ENCODE assay signal across 22 cellular contexts in genomic region chr17:78853926-78854394, GRCh38. TPM values are rescaled to one million over a fixed set of nuclear protein-coding genes. Genes with fewer than 3 reads are reported as not detected.
A peak's percentile ranks its signal among the peaks of the same experiment; 100 is the strongest.
DNase-seq lines count a peak whose midpoint lies in the region; ATAC-seq, FAIRE-seq and TF ChIP-seq lines count a peak whose summit lies in the region.
"Had no signal": no experiment of that assay in that cellular context is flagged by ENCODE, and none has a peak within 500 bp of the region (broad histone marks: within the 10 kb centered on the region; RNA-seq: fewer than 3 reads in every experiment).

No MANE protein-coding gene starts in this region.

- in situ Hi-C loops in K562 (cut with MboI): no loop called here

- intact Hi-C loops in K562 (cut with micrococcal nuclease) (no loop called here), mucosa of descending colon (cut with DNase I, micrococcal nuclease) (no loop called here)

- no peaks in the 10 kb centered on the region for H4K20me1 ChIP-seq in K562 (replicated peaks; ENCODE audit: control insufficient read depth, insufficient read depth, low read length)

- no TSS peak for BruUV-seq in K562 (replicated peaks; lab: Mats Ljungman, UMichigan)

- 0 out of 2 replicates have a peak overlapping the region, but pooled peaks have one; percentile 15 for H2AFZ ChIP-seq in K562 (ENCODE audit: low read depth, low read length)
- H2AFZ ChIP-seq: GM23338 had no signal

- TF ChIP-seq POLR2A in K562 (conservative IDR thresholded peaks at IDR 0.05): no peak

- TF ChIP-seq CTCF in K562 (IDR thresholded peaks at IDR 0.05 in 2 of 3, conservative IDR thresholded peaks at IDR 0.05 in 1 of 3; ENCODE audit: insufficient read depth in 2 of 3, low read depth in 1 of 3, low read length in 3 of 3) (no peak), mucosa of descending colon (IDR thresholded peaks at IDR 0.05) (no peak)

- peak; percentile 10 for DNase-seq in DMS153 (lab: John Stamatoyannopoulos, UW)
- no peak for DNase-seq in DMS153 treated with DMSO at 0.1 percent for 48 hours (lab: John Stamatoyannopoulos, UW; ENCODE audit: unreplicated experiment)
- DNase-seq in OCI-M1 (lab: John Stamatoyannopoulos, UW): peak; percentile 34
- peak; percentile 52 to 75 (median 63) for DNase-seq in K562 (ENCODE audit: extremely low read depth in 1 of 4, low spot score in 3 of 4)
- peak; percentile 73 to 85 (median 75) for DNase-seq in mucosa of descending colon
- DNase-seq in DMS114 treated with DMSO at 0.1 percent for 48 hours (lab: John Stamatoyannopoulos, UW; ENCODE audit: unreplicated experiment): no peak
- no peak for DNase-seq in UCSD-AML1 (lab: John Stamatoyannopoulos, UW; ENCODE audit: unreplicated experiment)
- DNase-seq: CD8-positive, alpha-beta T cell; GF-D8; MG63; NCI-H1092; NCI-H2107; NCI-H226; NCI-H774; SHP77 had no signal

- ATAC-seq in K562 (peak; percentile 77), mucosa of descending colon (peak; percentile 88), GM18870 (IDR thresholded peaks at IDR 0.05; ENCODE audit: unreplicated experiment) (no peak)
- ATAC-seq: CD8-positive, alpha-beta T cell; GM23338; HCT116 had no signal

- CTCF ChIA-PET in K562 (lab: Yijun Ruan, JAX; ENCODE audit: low intra/inter-chr PET ratio): interaction anchor here (0.6 kb wide), 1 partner anchor 25 kb away, joined by 3 read pairs; no protein-coding TSS in a partner anchor

- no peaks in the 10 kb centered on the region for H3K79me2 ChIP-seq in K562 (ENCODE audit: control insufficient read depth, insufficient read depth, low read length)

- no peaks in the 10 kb centered on the region for H3K9me3 ChIP-seq in K562 (replicated peaks; ENCODE audit: control insufficient read depth, insufficient read depth, low read depth, low read length)
- no peaks in the 10 kb centered on the region for H3K9me3 ChIP-seq in mucosa of descending colon
- H3K9me3 ChIP-seq: MG63 had no signal

- POLR2A ChIA-PET in K562 (lab: Yijun Ruan, JAX): interaction anchor here (0.6 to 2.0 kb wide), 4 partner anchors 12 to 60 kb away, joined by 3 to 6 read pairs (median 4); partner anchors contain the start of gene USP36

- 5% methylated on average over 11 of the region's 11 CpGs for WGBS in K562 (ENCODE audit: insufficient coverage, low coverage, missing lambda C conversion rate)

- H3K4me1 ChIP-seq in K562 (replicated peaks in 1 of 2; ENCODE audit: control insufficient read depth in 2 of 2, insufficient read depth in 2 of 2, low read length in 2 of 2) (peaks cover 18 to 23% of the 10 kb centered on the region in 2 experiments), mucosa of descending colon (ENCODE audit: low read depth) (no peaks in the 10 kb centered on the region)

- TF ChIP-seq RAD21 in K562 (CRISPR knock-in tag; conservative IDR thresholded peaks at IDR 0.05 in 1 of 2, IDR thresholded peaks at IDR 0.05 in 1 of 2): no peak

- H3K9me1 ChIP-seq in K562 (ENCODE audit: control insufficient read depth, insufficient read depth, low read length): no peaks in the 10 kb centered on the region

- H3K4me3 ChIP-seq in K562 (no peak overlapping the region), mucosa of descending colon (no peak overlapping the region)
- H3K4me3 ChIP-seq: GM23338, MG63 had no signal

- TF ChIP-seq EP300 in K562 (IDR thresholded peaks at IDR 0.05; ENCODE audit: low read length): peak; percentile 90

- peak; percentile 83 for FAIRE-seq in K562 (lab: Jason Lieb, UNC)
- FAIRE-seq: GM12891, GM18507, RCC 7860 had no signal

- no peaks in the 10 kb centered on the region for H3K36me3 ChIP-seq in K562 (ENCODE audit: control insufficient read depth, insufficient read depth, low read length)
- no peaks in the 10 kb centered on the region for H3K36me3 ChIP-seq in mucosa of descending colon (ENCODE audit: low read depth)

- H3K27me3 ChIP-seq in K562 (ENCODE audit: control insufficient read depth in 2 of 2, insufficient read depth in 2 of 2, low read length in 2 of 2): peaks cover 0 to 17% of the 10 kb centered on the region in 2 experiments; a peak in 2 of 5 replicates
- H3K27me3 ChIP-seq: MG63 had no signal

- no peak overlapping the region for H3K27ac ChIP-seq in K562 (ENCODE audit: extremely low read depth, low read depth, low read length)
- H3K27ac ChIP-seq: 22Rv1 had no signal

- H3K4me2 ChIP-seq in K562 (ENCODE audit: insufficient read depth, low read length): peak overlapping the region; percentile 70
- H3K4me2 ChIP-seq: GM23338 had no signal

- H3K9ac ChIP-seq in K562 (ENCODE audit: insufficient read depth in 1 of 2, low read depth in 2 of 2, low read length in 2 of 2): no peak overlapping the region

TF ChIP-seq in K562, 482 proteins besides CTCF, POLR2A, EP300 and RAD21 (continues in another document):
- TF ChIP-seq NFIC (IDR thresholded peaks at IDR 0.05): peak; percentile 21; the same call in 1 of the 2 replicates
- no peak for TF ChIP-seq ZNF699 (CRISPR knock-in tag; IDR thresholded peaks at IDR 0.05; ENCODE audit: insufficient replicate concordance)

RNA-seq across cellular contexts. Expression of gene USP36, which starts 13.3 kb away (rescaled TPM):
- total RNA-seq in K562 (2011; cell fraction: chromatin; rRNA removed; ENCODE audit: low replicate concordance): 148 and 235 TPM in 2 replicates
- 81.9 and 95.5 TPM in 2 replicates for total RNA-seq in K562 (2011; cell fraction: nucleolus; rRNA removed)
- 95.0 and 103 TPM in 2 replicates for total RNA-seq in K562 (2011; cell fraction: nucleoplasm; rRNA removed)
- total RNA-seq in K562 (2014; rRNA removed) (15.1 and 18.3 TPM in 2 replicates), K562 (2014; rRNA removed; fragmentation: Illumina TruSeq; extraction: Trizol) (23.7 and 29.8 TPM in 2 replicates), K562 (2015; rRNA removed; fragmentation: Illumina TruSeq; extraction: Trizol) (18.5 and 20.8 TPM in 2 replicates), K562 (2021) (66.8 and 72.8 TPM in 2 replicates), mucosa of descending colon (10 to 100 TPM; 36.0 to 67.7 (median 41.4) TPM)
- polyA plus RNA-seq in K562 (2011; rRNA removed) (22.5 and 34.0 TPM in 2 replicates), K562 (2014; fragmentation: Illumina TruSeq; extraction: Trizol) (45.9 and 47.4 TPM in 2 replicates), K562 (2014; fragmentation: Nextera tagmentation; extraction: Ambion mirVana) (1 to 10 TPM; 6.4 to 8.5 TPM), K562 (2014; rRNA removed) (31.7 and 33.9 TPM in 2 replicates)
- 21.9 and 24.7 TPM in 2 replicates for polyA plus RNA-seq in K562 (2011; cell fraction: cytosol; rRNA removed)
- 99.8 and 123 TPM in 2 replicates for polyA plus RNA-seq in K562 (2011; cell fraction: nucleus; rRNA removed)
- 45.4 and 46.5 TPM in 2 replicates for polyA plus RNA-seq in K562 (2012)
- 34.2 and 37.2 TPM in 2 replicates for polyA minus RNA-seq in K562 (2011; rRNA and poly(A)+ RNA removed)
- 21.8 and 26.1 TPM in 2 replicates for polyA minus RNA-seq in K562 (2011; cell fraction: cytosol; rRNA and poly(A)+ RNA removed)
- 26.8 and 40.4 TPM in 2 replicates for polyA minus RNA-seq in K562 (2011; cell fraction: nucleus; rRNA and poly(A)+ RNA removed)

RNA-seq across cellular contexts. Expression of gene CEP295NL, which starts 49.0 kb away (rescaled TPM):
- not detected in 2 replicates for total RNA-seq in K562 (2011; cell fraction: chromatin; rRNA removed; ENCODE audit: low replicate concordance)
- not detected in 2 replicates for total RNA-seq in K562 (2011; cell fraction: nucleolus; rRNA removed)
- total RNA-seq in K562 (2011; cell fraction: nucleoplasm; rRNA removed): not detected in 2 replicates
- not detected in 2 replicates for total RNA-seq in K562 (2014; rRNA removed)
- total RNA-seq in K562 (2014; rRNA removed; fragmentation: Illumina TruSeq; extraction: Trizol): not detected in 2 replicates
- total RNA-seq in K562 (2015; rRNA removed; fragmentation: Illumina TruSeq; extraction: Trizol): not detected in 2 replicates
- not detected in 2 replicates for total RNA-seq in K562 (2021)
- polyA plus RNA-seq in K562 (2011; rRNA removed): not detected in 2 replicates
- polyA plus RNA-seq in K562 (2011; cell fraction: cytosol; rRNA removed): not detected in 2 replicates
- polyA plus RNA-seq in K562 (2011; cell fraction: nucleus; rRNA removed): not detected in 2 replicates
- not detected in 2 replicates for polyA plus RNA-seq in K562 (2012)
- not detected in 2 replicates for polyA plus RNA-seq in K562 (2014; fragmentation: Illumina TruSeq; extraction: Trizol)
- not detected for polyA plus RNA-seq in K562 (2014; fragmentation: Nextera tagmentation; extraction: Ambion mirVana)
- not detected in 2 replicates for polyA plus RNA-seq in K562 (2014; rRNA removed)
- not detected in 2 replicates for polyA minus RNA-seq in K562 (2011; rRNA and poly(A)+ RNA removed)
- not detected in 2 replicates for polyA minus RNA-seq in K562 (2011; cell fraction: cytosol; rRNA and poly(A)+ RNA removed)
- polyA minus RNA-seq in K562 (2011; cell fraction: nucleus; rRNA and poly(A)+ RNA removed): not detected in 2 replicates
- total RNA-seq in mucosa of descending colon: 1 to 10 TPM; 1.4 to 2.5 (median 2.0) TPM
- polyA plus RNA-seq: GM23338 had no signal

Comparison
In these comparisons a context has a peak if more than half of its experiments do, and no peak if none do; other contexts are left out.
1. DNase-seq: peak in DMS153 (single experiment), OCI-M1 (single experiment), K562 (4 of 4) and mucosa of descending colon (3 of 3); none in DMS153 treated with DMSO at 0.1 percent for 48 hours (single experiment), DMS114 treated with DMSO at 0.1 percent for 48 hours (single experiment) and UCSD-AML1 (single experiment).